13 cellular contexts compared by ENCODE assay signal in the genomic region with DNA sequence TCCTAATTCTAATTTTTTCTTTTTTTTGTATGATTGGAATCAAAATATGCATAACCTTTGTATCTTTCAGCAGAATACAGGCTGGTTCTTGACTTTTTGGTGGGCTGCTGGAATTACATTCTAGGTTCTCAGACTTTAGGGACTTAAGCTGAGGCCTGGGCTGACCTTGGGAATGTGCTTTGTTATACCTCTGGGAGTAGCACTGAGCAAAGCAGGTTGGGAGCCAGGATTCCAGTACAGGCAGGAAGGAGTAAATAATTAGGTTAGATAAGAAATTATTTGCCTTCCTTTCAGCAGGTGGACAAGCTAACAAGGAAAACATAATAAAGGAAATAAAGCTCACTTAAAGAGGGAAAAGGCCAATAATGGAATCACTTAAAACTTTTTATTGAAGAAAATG. TPM values are rescaled to one million over a fixed set of nuclear protein-coding genes. Genes with fewer than 3 reads are reported as not detected.
"Had no signal": no experiment of that assay in that cellular context is flagged by ENCODE, and none has a peak within 500 bp of the region (broad histone marks: within the 10 kb centered on the region; RNA-seq: fewer than 3 reads in every experiment).

No MANE protein-coding gene starts in this region.

- H3K27me3 Mint-ChIP-seq: activated naive CD8-positive, alpha-beta T cell treated with anti-CD3 and anti-CD28 coated beads, Interleukin-2, amount 10 ng/mL, durations not matched to agents 7 days and 5 days had no signal

- DNase-seq: activated naive CD4-positive, alpha-beta T cell; activated naive CD8-positive, alpha-beta T cell treated with anti-CD3 and anti-CD28 coated beads, Interleukin-2, amount 10 ng/mL, durations not matched to agents 7 days and 5 days; activated T-cell treated with anti-CD3 and anti-CD28 coated beads for 4 hours; effector CD8-positive, alpha-beta T cell; foreskin keratinocyte; immature natural killer cell; natural killer cell; nucleus accumbens; SW 1271; thyroid gland had no signal

- H3K9me3 Mint-ChIP-seq: activated naive CD8-positive, alpha-beta T cell treated with anti-CD3 and anti-CD28 coated beads, Interleukin-2, amount 10 ng/mL, durations not matched to agents 7 days and 5 days; immature natural killer cell; natural killer cell; stimulated activated effector memory CD8-positive, alpha-beta T cell treated with anti-CD3 and anti-CD28 coated beads, Interleukin-12 subunit alpha, Interleukin-12 subunit beta, amount 100 ng/mL, for 72 hours had no signal

- H3K4me1 ChIP-seq: foreskin keratinocyte had no signal

- ATAC-seq: activated CD4-positive, CD25-positive, alpha-beta regulatory T cell treated with anti-CD3 and anti-CD28 coated beads, Interleukin-2, amount 50 U/mL, for 24 hours; foreskin keratinocyte; natural killer cell; stimulated activated effector memory CD8-positive, alpha-beta T cell treated with anti-CD3 and anti-CD28 coated beads, Interleukin-12 subunit alpha, Interleukin-12 subunit beta, amount 100 ng/mL, for 72 hours had no signal

- H3K36me3 ChIP-seq: thyroid gland had no signal

- H3K4me1 Mint-ChIP-seq: activated naive CD8-positive, alpha-beta T cell treated with anti-CD3 and anti-CD28 coated beads, Interleukin-2, amount 10 ng/mL, durations not matched to agents 7 days and 5 days; stimulated activated effector memory CD8-positive, alpha-beta T cell treated with anti-CD3 and anti-CD28 coated beads, Interleukin-12 subunit alpha, Interleukin-12 subunit beta, amount 100 ng/mL, for 72 hours had no signal

- H3K4me3 Mint-ChIP-seq: activated naive CD8-positive, alpha-beta T cell treated with anti-CD3 and anti-CD28 coated beads, Interleukin-2, amount 10 ng/mL, durations not matched to agents 7 days and 5 days; immature natural killer cell; natural killer cell; stimulated activated effector memory CD8-positive, alpha-beta T cell treated with anti-CD3 and anti-CD28 coated beads, Interleukin-12 subunit alpha, Interleukin-12 subunit beta, amount 100 ng/mL, for 72 hours had no signal

- H3K27me3 ChIP-seq: foreskin keratinocyte, thyroid gland had no signal

- H3K27ac ChIP-seq: foreskin keratinocyte had no signal

- H3K9me3 ChIP-seq: thyroid gland had no signal

- H3K4me3 ChIP-seq: thyroid gland had no signal

- H3K36me3 Mint-ChIP-seq: activated naive CD8-positive, alpha-beta T cell treated with anti-CD3 and anti-CD28 coated beads, Interleukin-2, amount 10 ng/mL, durations not matched to agents 7 days and 5 days; immature natural killer cell; natural killer cell; stimulated activated effector memory CD8-positive, alpha-beta T cell treated with anti-CD3 and anti-CD28 coated beads, Interleukin-12 subunit alpha, Interleukin-12 subunit beta, amount 100 ng/mL, for 72 hours had no signal

- H3K27ac Mint-ChIP-seq: activated naive CD8-positive, alpha-beta T cell treated with anti-CD3 and anti-CD28 coated beads, Interleukin-2, amount 10 ng/mL, durations not matched to agents 7 days and 5 days; immature natural killer cell; natural killer cell; stimulated activated effector memory CD8-positive, alpha-beta T cell treated with anti-CD3 and anti-CD28 coated beads, Interleukin-12 subunit alpha, Interleukin-12 subunit beta, amount 100 ng/mL, for 72 hours had no signal

RNA-seq across cellular contexts. Expression of gene SLC4A4, which starts 49.9 kb away (rescaled TPM):
- total RNA-seq: endothelial cell of umbilical vein had no signal
